In genomic region chr1:12771186-12771585, GRCh38 we compare ENCODE assay signal across 7 cellular contexts. TPM values are rescaled to one million over a fixed set of nuclear protein-coding genes. Genes with fewer than 3 reads are reported as not detected.
"Had no signal": no experiment of that assay in that cellular context is flagged by ENCODE, and none has a peak within 500 bp of the region (broad histone marks: within the 10 kb centered on the region; RNA-seq: fewer than 3 reads in every experiment).

No MANE protein-coding gene starts in this region.

- DNase-seq: IMR-90 had no signal

- H3K4me3 ChIP-seq: GM23338, HAP-1, K562 had no signal

- H3K4me1 ChIP-seq: HAP-1 had no signal

- ATAC-seq: GM23338, HCT116, K562 had no signal

- H2AFZ ChIP-seq: GM23338 had no signal

- H3K9me3 ChIP-seq: HAP-1 had no signal

- H3K4me2 ChIP-seq: GM23338 had no signal

- H3K36me3 ChIP-seq: HAP-1 had no signal

RNA-seq across cellular contexts. Expression of gene PRAMEF12, which starts 2.4 kb away (rescaled TPM):
- total RNA-seq: GM23338, H1, HT-29, IMR-90, K562 had no signal

RNA-seq across cellular contexts. Expression of gene PRAMEF1, which starts 20.0 kb away (rescaled TPM):
- total RNA-seq: GM23338, H1, HT-29, IMR-90, K562 had no signal

RNA-seq across cellular contexts. Expression of gene CFAP107, which starts 25.2 kb away (rescaled TPM):
- total RNA-seq: H1, HT-29, IMR-90, K562 had no signal

RNA-seq across cellular contexts. Expression of gene AADACL3, which starts 55.3 kb away (rescaled TPM):
- total RNA-seq: HT-29, IMR-90, K562 had no signal
